2 cellular contexts compared by ENCODE assay signal in genomic region chrX:154376768-154377167, GRCh38.
TF ChIP-seq lines count a peak whose summit lies in the region.

No MANE protein-coding gene starts in this region.

TF ChIP-seq in IMR-90, 13 proteins besides CTCF, POLR2A, EP300 and RAD21:
- TF ChIP-seq CEBPB (IDR thresholded peaks at IDR 0.05; ENCODE audit: low read depth, low read length) (no peak), SMC3 (IDR thresholded peaks at IDR 0.05; ENCODE audit: low read depth, low read length) (no peak), MAZ (IDR thresholded peaks at IDR 0.05; ENCODE audit: borderline replicate concordance, low read depth, low read length) (no peak), MXI1 (IDR thresholded peaks at IDR 0.05; ENCODE audit: borderline replicate concordance, low read depth, low read length) (no peak), FOS (IDR thresholded peaks at IDR 0.05; ENCODE audit: low read depth, low read length) (no peak), RCOR1 (IDR thresholded peaks at IDR 0.05; ENCODE audit: insufficient replicate concordance, low read length) (no peak)

TF ChIP-seq in SK-N-SH, 30 proteins besides CTCF, POLR2A, EP300 and RAD21:
- TF ChIP-seq CHD2 (IDR thresholded peaks at IDR 0.05; ENCODE audit: low read length, partially characterized antibody) (no peak), PBX3 (IDR thresholded peaks at IDR 0.05) (no peak), JUND (IDR thresholded peaks at IDR 0.05) (no peak), YY1 (IDR thresholded peaks at IDR 0.05; ENCODE audit: low read depth) (no peak), FOSL2 (IDR thresholded peaks at IDR 0.05; ENCODE audit: borderline replicate concordance, low read depth) (no peak), MAX (IDR thresholded peaks at IDR 0.05; ENCODE audit: low read depth) (no peak), FOXJ3 (CRISPR knock-in tag; IDR thresholded peaks at IDR 0.05) (no peak), MEF2A (IDR thresholded peaks at IDR 0.05; ENCODE audit: borderline replicate concordance, low read depth) (no peak)
TF ChIP-seq in SK-N-SH: peak in this region for 0.
